25 cellular contexts compared by ENCODE assay signal in the genomic region with DNA sequence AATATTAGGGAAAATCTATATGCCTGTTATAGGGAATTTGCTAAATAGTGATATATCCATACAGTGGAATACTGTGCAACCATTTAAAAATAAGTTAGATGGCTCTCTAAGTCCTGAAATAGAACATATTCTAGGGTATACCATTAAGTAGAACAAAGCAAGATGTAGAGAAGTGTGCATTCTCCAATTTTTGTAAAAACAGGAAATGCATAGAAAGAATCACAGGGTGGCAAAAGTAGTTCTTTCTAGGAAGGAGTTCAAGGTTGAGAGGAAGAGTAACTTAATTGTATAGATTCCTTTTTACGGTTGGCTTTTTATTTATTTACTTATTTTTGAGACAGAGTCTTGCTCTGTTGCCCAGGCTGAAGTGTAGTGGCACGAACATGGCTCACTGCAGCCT.
"Had no signal": no experiment of that assay in that cellular context is flagged by ENCODE, and none has a peak within 500 bp of the region (broad histone marks: within the 10 kb centered on the region; RNA-seq: fewer than 3 reads in every experiment).

No MANE protein-coding gene starts in this region.

- H3K27ac ChIP-seq: dorsolateral prefrontal cortex, epithelial cell of prostate, foreskin keratinocyte, gastroesophageal sphincter, heart left ventricle, hepatocyte, neural progenitor cell, parathyroid adenoma, right lobe of liver, thoracic aorta, tibial nerve, upper lobe of left lung had no signal

- H3K36me3 ChIP-seq: gastroesophageal sphincter, heart left ventricle, right lobe of liver, thoracic aorta, upper lobe of left lung had no signal

- H3K4me1 ChIP-seq: parathyroid adenoma had no signal

- H3K27ac Mint-ChIP-seq: endodermal cell; neural progenitor cell; progenitor cell of endocrine pancreas; stimulated activated naive B cell treated with anti-CD40 and anti-IgM and Interleukin-4, amounts not matched to agents 10 μg/mL and 1 μg/mL and 100 μg/mL, for 72 hours; stimulated activated naive CD8-positive, alpha-beta T cell treated with anti-CD3 and anti-CD28 coated beads, Interleukin-15, Interleukin-2, amounts not matched to agents 100 ng/mL and 50 ng/mL, for 24 hours had no signal

- H3K27me3 Mint-ChIP-seq: progenitor cell of endocrine pancreas; stimulated activated naive B cell treated with anti-CD40 and anti-IgM and Interleukin-4, amounts not matched to agents 10 μg/mL and 1 μg/mL and 100 μg/mL, for 72 hours; stimulated activated naive CD8-positive, alpha-beta T cell treated with anti-CD3 and anti-CD28 coated beads, Interleukin-15, Interleukin-2, amounts not matched to agents 100 ng/mL and 50 ng/mL, for 24 hours had no signal

- ATAC-seq: esophagus mucosa; foreskin keratinocyte; gastroesophageal sphincter; heart left ventricle; left lobe of liver; right lobe of liver; stimulated activated naive B cell treated with anti-CD40 and anti-IgM and Interleukin-4, amounts not matched to agents 10 μg/mL and 1 μg/mL and 100 μg/mL, for 72 hours had no signal

- H3K4me3 Mint-ChIP-seq: endodermal cell; nephron; neural progenitor cell; stimulated activated naive B cell treated with anti-CD40 and anti-IgM and Interleukin-4, amounts not matched to agents 10 μg/mL and 1 μg/mL and 100 μg/mL, for 72 hours; stimulated activated naive CD8-positive, alpha-beta T cell treated with anti-CD3 and anti-CD28 coated beads, Interleukin-15, Interleukin-2, amounts not matched to agents 100 ng/mL and 50 ng/mL, for 24 hours had no signal

- H3K27me3 ChIP-seq: dorsolateral prefrontal cortex, foreskin keratinocyte, gastroesophageal sphincter, heart left ventricle, hepatocyte, neural progenitor cell, right lobe of liver, tibial nerve, upper lobe of left lung had no signal

- H3K4me3 ChIP-seq: dorsolateral prefrontal cortex, gastroesophageal sphincter, heart left ventricle, hepatocyte, neural progenitor cell, right lobe of liver, thoracic aorta, tibial nerve, upper lobe of left lung had no signal

- H3K9me3 ChIP-seq: right lobe of liver had no signal

- DNase-seq: dorsolateral prefrontal cortex; effector CD4-positive, alpha-beta T cell; endodermal cell; foreskin keratinocyte; heart left ventricle; kidney; mesenchymal stem cell; right lobe of liver; small intestine; stimulated activated CD4-positive, alpha-beta T cell treated with anti-CD3 and anti-CD28 coated beads, Interleukin-15, amount 100 ng/mL, for 24 hours; stimulated activated CD4-positive, alpha-beta T cell treated with anti-CD3 and anti-CD28 coated beads, Interleukin-2, amount 100 ng/mL, for 48 hours; stimulated activated naive B cell treated with anti-CD40 and anti-IgM and Interleukin-4, amounts not matched to agents 10 μg/mL and 1 μg/mL and 100 μg/mL, for 72 hours; upper lobe of left lung had no signal
